In genomic region chr4:2583092-2583491, GRCh38 we compare ENCODE assay signal across 1 cellular context.
TF ChIP-seq lines count a peak whose summit lies in the region.

No MANE protein-coding gene starts in this region.

TF ChIP-seq in IMR-90, 13 proteins besides CTCF, POLR2A, EP300 and RAD21 (continued from another document):
- TF ChIP-seq USF2 (IDR thresholded peaks at IDR 0.05; ENCODE audit: low read depth, low read length) (no peak), BHLHE40 (IDR thresholded peaks at IDR 0.05; ENCODE audit: low read depth, low read length) (no peak), FOS (IDR thresholded peaks at IDR 0.05; ENCODE audit: low read depth, low read length) (no peak)
TF ChIP-seq in IMR-90: peak in this region for 0.
